ENCODE assay signal across 8 cellular contexts in the genomic region with DNA sequence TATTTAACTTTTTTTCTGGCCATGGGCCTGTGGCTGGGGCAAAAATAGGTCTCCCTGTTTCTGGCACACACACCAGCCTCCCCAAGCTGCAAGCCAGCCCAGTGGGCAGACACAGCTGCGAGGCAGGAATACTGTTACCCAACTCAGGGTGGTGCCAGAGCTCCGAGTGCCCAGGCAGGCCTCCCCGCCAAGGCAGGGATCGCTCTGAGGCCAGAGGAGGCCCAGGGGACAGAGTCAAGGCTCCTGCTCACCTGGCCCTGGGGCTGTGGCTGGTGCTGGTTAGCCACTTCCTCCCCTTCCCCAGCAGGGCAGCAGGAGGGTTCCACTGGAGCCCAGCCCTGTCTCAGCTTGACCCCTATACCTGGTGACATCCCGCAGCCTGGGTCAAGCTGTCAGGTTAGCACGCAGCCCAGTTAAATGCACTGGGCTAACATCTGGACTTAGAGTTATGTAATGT.
DNase-seq lines count a peak whose midpoint lies in the region; ATAC-seq, FAIRE-seq and TF ChIP-seq lines count a peak whose summit lies in the region.

No MANE protein-coding gene starts in this region.

- no peak overlapping the region for H3K4me3 ChIP-seq in Loucy (ENCODE audit: low read length, poor library complexity, severe bottlenecking)

- H3K9me3 ChIP-seq in Loucy (ENCODE audit: insufficient read depth, low read depth, low read length) = no peaks in the 10 kb centered on the region

- no peaks in the 10 kb centered on the region for H3K79me2 ChIP-seq in Loucy (ENCODE audit: insufficient read depth, low read length)

- DNase-seq in chondrocyte (ENCODE audit: low spot score) = no peak
- peak; percentile 63 for DNase-seq in renal cortical epithelial cell (ENCODE audit: low read depth)
- no peak for DNase-seq in GF-D8 (lab: John Stamatoyannopoulos, UW)
- no peak for DNase-seq in SKM-1 (lab: John Stamatoyannopoulos, UW; ENCODE audit: unreplicated experiment)
- DNase-seq in frontal cortex (ENCODE audit: low spot score in 2 of 2) = no peak

- no peak overlapping the region for H3K4me3 Mint-ChIP-seq in chondrocyte (ENCODE audit: unreplicated experiment)

- no peaks in the 10 kb centered on the region for H3K36me3 ChIP-seq in Loucy (ENCODE audit: insufficient read depth, low read length)

- peaks cover 19% of the 10 kb centered on the region for H3K4me1 ChIP-seq in Loucy (ENCODE audit: insufficient read depth, low read length, poor library complexity, severe bottlenecking)

- H3K27me3 ChIP-seq in Loucy (ENCODE audit: insufficient read depth, low read length, poor library complexity, severe bottlenecking) = no peaks in the 10 kb centered on the region

- peaks cover 19% of the 10 kb centered on the region for H3K4me1 Mint-ChIP-seq in chondrocyte (ENCODE audit: low read depth)

- no peak overlapping the region for H3K9ac ChIP-seq in Loucy (ENCODE audit: low read depth, low read length, poor library complexity, severe bottlenecking)

- no peaks in the 10 kb centered on the region for H4K20me1 ChIP-seq in Loucy (ENCODE audit: insufficient read depth, low read length, poor library complexity, severe bottlenecking)

- peaks cover 2% of the 10 kb centered on the region for H3K9me3 Mint-ChIP-seq in chondrocyte (ENCODE audit: low read depth)

- H3K36me3 Mint-ChIP-seq in chondrocyte (ENCODE audit: low read depth) = peaks cover under 1% of the 10 kb centered on the region

- peak overlapping the region; percentile 16 for H3K4me2 ChIP-seq in Loucy (ENCODE audit: low read depth, low read length, poor library complexity, severe bottlenecking)

- peak; percentile 62 for ATAC-seq in GM18498 (IDR thresholded peaks at IDR 0.05; ENCODE audit: unreplicated experiment)
- ATAC-seq in GM21529 (IDR thresholded peaks at IDR 0.05; ENCODE audit: unreplicated experiment) = peak; percentile 56

- H3K9me2 ChIP-seq in Loucy (replicated peaks; ENCODE audit: low read depth, low read length) = no peaks in the 10 kb centered on the region

- H3K27me3 Mint-ChIP-seq in chondrocyte (ENCODE audit: low read depth) = no peaks in the 10 kb centered on the region

- TF ChIP-seq CTCF in Loucy (conservative IDR thresholded peaks at IDR 0.05; ENCODE audit: low read length) (peak; percentile 79), chondrocyte (IDR thresholded peaks at IDR 0.05) (peak; percentile 29)

- no peak overlapping the region for H2AFZ ChIP-seq in Loucy (ENCODE audit: low read length)

- no peak overlapping the region for H3K27ac Mint-ChIP-seq in chondrocyte (ENCODE audit: unreplicated experiment)

- no peak for FAIRE-seq in frontal cortex (lab: Jason Lieb, UNC)

- H3F3A ChIP-seq in Loucy (ENCODE audit: low read depth) = no peaks in the 10 kb centered on the region
